ENCODE assay signal across 8 cellular contexts in the genomic region with DNA sequence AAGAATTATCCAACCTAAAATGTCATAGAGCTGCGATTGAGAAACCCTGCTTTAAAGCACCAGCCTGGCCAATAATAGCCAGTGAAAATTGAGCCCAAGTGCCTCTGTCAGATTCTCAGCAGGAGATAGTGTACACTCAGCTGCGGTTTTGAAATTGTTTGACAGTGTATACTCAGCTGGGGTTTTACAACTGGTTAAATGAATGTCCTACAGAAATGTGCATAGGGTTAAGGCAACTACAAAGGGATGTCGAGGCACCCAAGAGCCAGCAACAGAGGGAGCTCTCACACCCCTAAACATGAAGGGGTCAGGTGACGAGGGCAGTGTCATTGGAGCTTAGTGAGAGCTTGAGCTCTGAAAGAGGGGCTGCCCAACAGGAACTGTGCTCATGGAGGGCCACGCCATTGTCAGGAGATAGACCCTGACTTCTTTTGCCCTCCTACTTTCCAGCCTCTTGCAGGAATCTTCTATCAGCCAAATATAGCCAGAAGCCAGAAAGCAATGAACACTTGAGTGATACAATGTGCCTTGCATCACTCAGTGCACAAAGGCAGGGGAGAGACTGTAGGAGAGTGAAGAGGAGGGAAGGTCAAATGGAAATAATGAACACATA. TPM values are rescaled to one million over a fixed set of nuclear protein-coding genes. Genes with fewer than 3 reads are reported as not detected.
DNase-seq lines count a peak whose midpoint lies in the region; ATAC-seq, FAIRE-seq and TF ChIP-seq lines count a peak whose summit lies in the region.

No MANE protein-coding gene starts in this region.

- TF ChIP-seq EP300 in gastroesophageal sphincter (IDR thresholded peaks at IDR 0.05) (no peak), tibial nerve (IDR thresholded peaks at IDR 0.05) (no peak)

- DNase-seq in COLO668 (lab: John Stamatoyannopoulos, UW; ENCODE audit: unreplicated experiment) (peak; percentile 71), H54 (ENCODE audit: insufficient read length, low spot score) (peak; percentile 25), NCI-H2227 treated with DMSO at 0.1 percent for 48 hours (lab: John Stamatoyannopoulos, UW) (peak; percentile 46), tibial nerve (ENCODE audit: low spot score in 2 of 2) (no peak)
- peak; percentile 62 for DNase-seq in activated CD8-positive, alpha-beta memory T cell treated with anti-CD3 and anti-CD28 coated beads, Interleukin-2, amount 50 U/mL, for 48 hours
- DNase-seq in stimulated activated CD4-positive, alpha-beta T cell treated with anti-CD3 and anti-CD28 coated beads, Interleukin-4, amount 100 ng/mL, for 1 hour, result peak; percentile 50

- H3K9me3 ChIP-seq in gastroesophageal sphincter (no peaks in the 10 kb centered on the region), tibial nerve (no peaks in the 10 kb centered on the region)

- H3K36me3 ChIP-seq in gastroesophageal sphincter (peaks cover 4 to 68% of the 10 kb centered on the region in 2 donors), tibial nerve (no peaks in the 10 kb centered on the region)

- H3K27me3 ChIP-seq in gastroesophageal sphincter (no peaks in the 10 kb centered on the region), tibial nerve (no peaks in the 10 kb centered on the region)

- peaks cover 0 to 56% (median 0%) of the 10 kb centered on the region in 3 donors for H3K4me1 ChIP-seq in gastroesophageal sphincter
- no peaks in the 10 kb centered on the region for H3K4me1 ChIP-seq in tibial nerve

- peak overlapping the region; percentile 62 to 91 (median 75) for H3K27ac ChIP-seq in gastroesophageal sphincter
- H3K27ac ChIP-seq in tibial nerve, result no peak overlapping the region

- TF ChIP-seq POLR2A in H54 (IDR thresholded peaks at IDR 0.05; ENCODE audit: low read depth, low read length) (no peak), gastroesophageal sphincter (IDR thresholded peaks at IDR 0.05) (peak in 1 of 2 donors; percentile 2), tibial nerve (IDR thresholded peaks at IDR 0.05) (no peak)

- 11 to 21% methylated on average over 1 to 3 of the region's 5 CpGs for WGBS in gastroesophageal sphincter (ENCODE audit: low coverage in 1 of 2), 2 donors
- 51 to 52% methylated on average over 5 of the region's 5 CpGs for WGBS in tibial nerve, 2 donors

- ATAC-seq in gastroesophageal sphincter, result peak; percentile 31
- no peak for ATAC-seq in HG03439 (IDR thresholded peaks at IDR 0.05; ENCODE audit: unreplicated experiment)

- FAIRE-seq in H54 (lab: Jason Lieb, UNC), result peak; percentile 64

- H3K4me3 ChIP-seq in gastroesophageal sphincter (no peak overlapping the region), tibial nerve (no peak overlapping the region)

- TF ChIP-seq CTCF in gastroesophageal sphincter (IDR thresholded peaks at IDR 0.05), result peak in 1 of 4 experiments; percentile 24
- no peak for TF ChIP-seq CTCF in tibial nerve (IDR thresholded peaks at IDR 0.05)

RNA-seq across cellular contexts. Expression of gene ACTG2, which starts 15.1 kb away (rescaled TPM):
- 1,000 to 10,000 TPM; 2,261 to 5,929 (median 3,123) TPM for total RNA-seq in gastroesophageal sphincter
- total RNA-seq in tibial nerve, result 10 to 100 TPM in 3 of 4 donors, 1 to 10 TPM in 1; 6.3 to 20.1 (median 16.8) TPM

RNA-seq across cellular contexts. Expression of gene DGUOK, which starts 18.7 kb away (rescaled TPM):
- total RNA-seq in gastroesophageal sphincter (10 to 100 TPM; 32.6 to 61.3 (median 38.6) TPM), tibial nerve (10 to 100 TPM; 36.9 to 63.9 (median 44.0) TPM)

Comparison
In these comparisons a context has a peak if more than half of its experiments do, and no peak if none do; other contexts are left out.
1. DNase-seq: peak in COLO668 (single experiment), H54 (single experiment), NCI-H2227 treated with DMSO at 0.1 percent for 48 hours (single experiment), activated CD8-positive, alpha-beta memory T cell treated with anti-CD3 and anti-CD28 coated beads, Interleukin-2, amount 50 U/mL, for 48 hours (single experiment) and stimulated activated CD4-positive, alpha-beta T cell treated with anti-CD3 and anti-CD28 coated beads, Interleukin-4, amount 100 ng/mL, for 1 hour (single experiment); none in tibial nerve (0 of 2).
2. H3K27ac ChIP-seq: peak in gastroesophageal sphincter (4 of 4); none in tibial nerve (0 of 4).
3. RNA of gene ACTG2, which starts 15.1 kb away (total RNA-seq): 2,261 to 5,929 TPM in gastroesophageal sphincter; 6.3 to 20.1 TPM in tibial nerve; every median in the first group is over 100 times any median in the second.